24 cellular contexts compared by ENCODE assay signal in genomic region chr21:45026833-45027232, GRCh38. TPM values are rescaled to one million over a fixed set of nuclear protein-coding genes. Genes with fewer than 3 reads are reported as not detected.
A peak's percentile ranks its signal among the peaks of the same experiment; 100 is the strongest.
DNase-seq lines count a peak whose midpoint lies in the region; ATAC-seq, FAIRE-seq and TF ChIP-seq lines count a peak whose summit lies in the region.
"Had no signal": no experiment of that assay in that cellular context is flagged by ENCODE, and none has a peak within 500 bp of the region (broad histone marks: within the 10 kb centered on the region; RNA-seq: fewer than 3 reads in every experiment).

No MANE protein-coding gene starts in this region.

- H3K23ac ChIP-seq in IMR-90 (ENCODE audit: low read depth, low read length) = no peak overlapping the region
- no peak overlapping the region for H3K23ac ChIP-seq in H1 (ENCODE audit: insufficient read length)

- no peaks in the 10 kb centered on the region for H3K79me2 ChIP-seq in H1 (ENCODE audit: control insufficient read depth in 1 of 2, insufficient read depth in 2 of 2, low read length in 2 of 2)
- no peaks in the 10 kb centered on the region for H3K79me2 ChIP-seq in neural progenitor cell (ENCODE audit: low read depth)

- H3K9me3 ChIP-seq in BE2C (no peaks in the 10 kb centered on the region), IMR-90 (ENCODE audit: control insufficient read depth, insufficient read depth, low read length) (peaks cover 5% of the 10 kb centered on the region), H1 (ENCODE audit: insufficient read depth in 2 of 2, low read depth in 1 of 2, low read length in 1 of 2) (peaks cover 0 to 3% of the 10 kb centered on the region in 2 experiments; a peak in 1 of 4 replicates), neural progenitor cell (ENCODE audit: low read depth) (no peaks in the 10 kb centered on the region)
- H3K9me3 ChIP-seq in naive thymus-derived CD4-positive, alpha-beta T cell (ENCODE audit: control insufficient read depth in 2 of 3, low read length in 3 of 3) = no peaks in the 10 kb centered on the region
- H3K9me3 ChIP-seq: body of pancreas had no signal

- in situ Hi-C loops in IMR-90 (cut with MboI; ENCODE audit: low sequenced_read_pairs) = no loop called here

- TF ChIP-seq EP300 in H1 (IDR thresholded peaks at IDR 0.05; ENCODE audit: borderline replicate concordance in 1 of 2, low read depth in 2 of 2, low read length in 2 of 2) = no peak

- H3K14ac ChIP-seq in IMR-90 (replicated peaks; ENCODE audit: low read depth, low read length) (no peak overlapping the region), H1 (ENCODE audit: insufficient read length) (no peak overlapping the region)

- H2BK20ac ChIP-seq in IMR-90 (ENCODE audit: low read depth, low read length) = no peak overlapping the region
- no peak overlapping the region for H2BK20ac ChIP-seq in H1 (ENCODE audit: low read length)

- H2AFZ ChIP-seq in IMR-90 (replicated peaks; ENCODE audit: low read length, poor library complexity) = no peak overlapping the region
- no peak overlapping the region for H2AFZ ChIP-seq in H1 (ENCODE audit: low read length)
- H2AFZ ChIP-seq in neural progenitor cell (replicated peaks) = no peak overlapping the region

- peaks cover 14% of the 10 kb centered on the region for H3K4me1 ChIP-seq in BE2C
- H3K4me1 ChIP-seq in IMR-90 (ENCODE audit: control insufficient read depth, insufficient read depth, low read length) = peaks cover 2% of the 10 kb centered on the region; the same call in 1 of the 2 replicates
- H3K4me1 ChIP-seq in H1 (replicated peaks in 1 of 4; ENCODE audit: control insufficient read depth in 3 of 4, insufficient read depth in 4 of 4, low read length in 3 of 4) = peaks cover 7 to 30% (median 24%) of the 10 kb centered on the region in 4 experiments
- H3K4me1 ChIP-seq in neural progenitor cell = peaks cover 28% of the 10 kb centered on the region
- no peaks in the 10 kb centered on the region for H3K4me1 ChIP-seq in naive thymus-derived CD4-positive, alpha-beta T cell (ENCODE audit: control insufficient read depth in 2 of 2, insufficient read depth in 2 of 2, low read length in 2 of 2)

- no peak for TF ChIP-seq RAD21 in IMR-90 (IDR thresholded peaks at IDR 0.05; ENCODE audit: low read length)
- TF ChIP-seq RAD21 in H1 (IDR thresholded peaks at IDR 0.05 in 1 of 2, conservative IDR thresholded peaks at IDR 0.05 in 1 of 2; ENCODE audit: low read depth in 2 of 2, low read length in 2 of 2) = peak; percentile 31 to 44; a peak in 3 of 4 replicates

- no peak overlapping the region for H3K56ac ChIP-seq in IMR-90 (ENCODE audit: extremely low read depth, insufficient read depth, low read length)
- H3K56ac ChIP-seq in H1 (replicated peaks; ENCODE audit: insufficient read length, low read depth, low read length) = no peak overlapping the region

- H3K36me3 ChIP-seq in BE2C (no peaks in the 10 kb centered on the region), IMR-90 (ENCODE audit: control insufficient read depth, insufficient read depth, low read length) (no peaks in the 10 kb centered on the region), H1 (ENCODE audit: control insufficient read depth in 2 of 4, insufficient read depth in 4 of 4, low read length in 3 of 4) (no peaks in the 10 kb centered on the region), neural progenitor cell (no peaks in the 10 kb centered on the region)
- no peaks in the 10 kb centered on the region for H3K36me3 ChIP-seq in naive thymus-derived CD4-positive, alpha-beta T cell (ENCODE audit: control insufficient read depth in 2 of 3, insufficient read depth in 3 of 3, low read length in 3 of 3)

- H3K4me3 Mint-ChIP-seq in neural progenitor cell = peak overlapping the region; percentile 33
- no peak overlapping the region for H3K4me3 Mint-ChIP-seq in naive thymus-derived CD4-positive, alpha-beta T cell
- H3K4me3 Mint-ChIP-seq in stimulated activated effector memory CD8-positive, alpha-beta T cell treated with anti-CD3 and anti-CD28 coated beads, Interleukin-12 subunit alpha, Interleukin-12 subunit beta, amount 100 ng/mL, for 72 hours = no peak overlapping the region
- H3K4me3 Mint-ChIP-seq: memory B cell had no signal

- H3K4me3 ChIP-seq in BE2C (ENCODE audit: low read depth, low read length) (no peak overlapping the region), IMR-90 (ENCODE audit: insufficient read depth, low read depth, low read length) (no peak overlapping the region), H1 (ENCODE audit: extremely low read depth in 1 of 4, insufficient read depth in 2 of 4, low read depth in 3 of 4, low read length in 4 of 4) (no peak overlapping the region), neural progenitor cell (no peak overlapping the region)
- H3K4me3 ChIP-seq in naive thymus-derived CD4-positive, alpha-beta T cell (ENCODE audit: low read length) = no peak overlapping the region
- H3K4me3 ChIP-seq: BLaER1 treated with 17β-estradiol and CSF1 and Interleukin-3, amounts not matched to agents 10 nM and 100 nM; body of pancreas; smooth muscle cell had no signal

- no peaks in the 10 kb centered on the region for H3K23me2 ChIP-seq in H1 (ENCODE audit: low read depth, low read length)

- ATAC-seq in IMR-90 (ENCODE audit: low read depth) = no peak
- no peak for ATAC-seq in naive thymus-derived CD4-positive, alpha-beta T cell
- no peak for ATAC-seq in stimulated activated effector memory CD8-positive, alpha-beta T cell treated with anti-CD3 and anti-CD28 coated beads, Interleukin-12 subunit alpha, Interleukin-12 subunit beta, amount 100 ng/mL, for 72 hours
- ATAC-seq: body of pancreas, left colon had no signal

- H2BK12ac ChIP-seq in H1 (ENCODE audit: low read depth, low read length) = no peak overlapping the region; the same call in 1 of the 2 replicates

- peaks cover 31% of the 10 kb centered on the region for H3F3A ChIP-seq in neural progenitor cell (ENCODE audit: low read depth)

- intact Hi-C loops in IMR-90 (cut with micrococcal nuclease) = no loop called here
- intact Hi-C loops in naive thymus-derived CD4-positive, alpha-beta T cell (cut with micrococcal nuclease) = no loop called here

- H2AK9ac ChIP-seq in IMR-90 (replicated peaks; ENCODE audit: low read depth, low read length, poor library complexity) = no peak overlapping the region

- no peak for FAIRE-seq in H1 (lab: Jason Lieb, UNC)

- H4K5ac ChIP-seq in IMR-90 (ENCODE audit: low read depth, low read length) (no peak overlapping the region), H1 (ENCODE audit: insufficient read length, low read depth, low read length) (no peak overlapping the region)

- H4K91ac ChIP-seq in IMR-90 (ENCODE audit: insufficient read depth, low read depth, low read length) = peak overlapping the region; percentile 14; the same call in 1 of the 2 replicates
- no peak overlapping the region for H4K91ac ChIP-seq in H1 (replicated peaks; ENCODE audit: insufficient read length, low read length)

- TF ChIP-seq POLR2A in IMR-90 (IDR thresholded peaks at IDR 0.05; ENCODE audit: low read depth, low read length) (no peak), H1 (IDR thresholded peaks at IDR 0.05; ENCODE audit: control extremely low read depth in 1 of 2, low read depth in 2 of 2, low read length in 2 of 2) (no peak)

- H3K9me1 ChIP-seq in IMR-90 (ENCODE audit: insufficient read depth, low read length) = no peaks in the 10 kb centered on the region

- no peak overlapping the region for H3K27ac Mint-ChIP-seq in neural progenitor cell
- H3K27ac Mint-ChIP-seq in naive thymus-derived CD4-positive, alpha-beta T cell = no peak overlapping the region
- H3K27ac Mint-ChIP-seq in stimulated activated effector memory CD8-positive, alpha-beta T cell treated with anti-CD3 and anti-CD28 coated beads, Interleukin-12 subunit alpha, Interleukin-12 subunit beta, amount 100 ng/mL, for 72 hours = no peak overlapping the region
- H3K27ac Mint-ChIP-seq: memory B cell had no signal

- H4K8ac ChIP-seq in IMR-90 (ENCODE audit: low read depth in 2 of 2, low read length in 2 of 2) = no peak overlapping the region
- no peak overlapping the region; the same call in 1 of the 2 replicates for H4K8ac ChIP-seq in H1 (ENCODE audit: extremely low read depth, insufficient read depth, low read length)

- H2BK15ac ChIP-seq in IMR-90 (ENCODE audit: low read depth, low read length) = no peak overlapping the region
- H2BK15ac ChIP-seq in H1 (ENCODE audit: low read length) = no peak overlapping the region

- H3K18ac ChIP-seq in IMR-90 (ENCODE audit: low read depth, low read length) (no peak overlapping the region), H1 (ENCODE audit: extremely low read depth, low read length) (no peak overlapping the region; the same call in 1 of the 2 replicates)

- H3K27me3 Mint-ChIP-seq in neural progenitor cell (ENCODE audit: insufficient read depth, low read depth) = peaks cover 46% of the 10 kb centered on the region
- H3K27me3 Mint-ChIP-seq in naive thymus-derived CD4-positive, alpha-beta T cell = peaks cover 0 to 19% (median 4%) of the 10 kb centered on the region in 5 donors

- peak overlapping the region; percentile 65 for H2AK5ac ChIP-seq in IMR-90 (ENCODE audit: low read depth, low read length)
- H2AK5ac ChIP-seq in H1 (ENCODE audit: low read depth, low read length) = no peak overlapping the region

- no TSS peak for BruUV-seq in IMR-90 (replicated peaks; lab: Mats Ljungman, UMichigan)

- H3K4me2 ChIP-seq in IMR-90 (ENCODE audit: low read depth, low read length) (no peak overlapping the region), H1 (ENCODE audit: insufficient read depth in 1 of 2, low read depth in 2 of 2, low read length in 2 of 2) (no peak overlapping the region), neural progenitor cell (no peak overlapping the region)
- H3K4me2 ChIP-seq: smooth muscle cell had no signal

- H2BK120ac ChIP-seq in IMR-90 (ENCODE audit: low read depth, low read length) (no peak overlapping the region), H1 (replicated peaks; ENCODE audit: low read depth, low read length) (no peak overlapping the region)

- peaks cover 3% of the 10 kb centered on the region for H3K36me3 Mint-ChIP-seq in neural progenitor cell
- H3K36me3 Mint-ChIP-seq in naive thymus-derived CD4-positive, alpha-beta T cell = peaks cover 0 to 5% (median 4%) of the 10 kb centered on the region in 5 donors
- no peaks in the 10 kb centered on the region for H3K36me3 Mint-ChIP-seq in stimulated activated effector memory CD8-positive, alpha-beta T cell treated with anti-CD3 and anti-CD28 coated beads, Interleukin-12 subunit alpha, Interleukin-12 subunit beta, amount 100 ng/mL, for 72 hours

- H3K27ac ChIP-seq in IMR-90 (ENCODE audit: insufficient read depth, low read length) (no peak overlapping the region), H1 (ENCODE audit: low read depth, low read length) (no peak overlapping the region), neural progenitor cell (no peak overlapping the region)
- no peak overlapping the region for H3K27ac ChIP-seq in naive thymus-derived CD4-positive, alpha-beta T cell (ENCODE audit: low read depth, low read length)
- H3K27ac ChIP-seq: BLaER1 treated with 17β-estradiol and CSF1 and Interleukin-3, amounts not matched to agents 10 nM and 100 nM; body of pancreas; RWPE1 had no signal

- H4K20me1 ChIP-seq in IMR-90 (ENCODE audit: insufficient read depth, low read length) = no peaks in the 10 kb centered on the region
- H4K20me1 ChIP-seq in H1 (replicated peaks in 1 of 2; ENCODE audit: control insufficient read depth in 1 of 2, insufficient read depth in 2 of 2, low read length in 2 of 2) = peaks cover 0 to 1% of the 10 kb centered on the region in 2 experiments
- H4K20me1 ChIP-seq in neural progenitor cell (ENCODE audit: low read depth) = peaks cover 19% of the 10 kb centered on the region

- H3K9ac ChIP-seq in IMR-90 (ENCODE audit: low read depth, low read length) = no peak overlapping the region
- H3K9ac ChIP-seq in H1 (replicated peaks in 1 of 4; ENCODE audit: extremely low read depth in 1 of 4, low read depth in 3 of 4, low read length in 3 of 4) = no peak overlapping the region
- H3K9ac ChIP-seq in neural progenitor cell = no peak overlapping the region

- POLR2A ChIA-PET in IMR-90 (lab: Charles Lee; ENCODE audit: unreplicated experiment) (no interaction called here), H1 (lab: Charles Lee; ENCODE audit: partially characterized antibody) (interaction anchor here (0.5 to 1.4 kb wide), 3 partner anchors 10 to 86 kb away, joined by 3 read pairs; no protein-coding TSS in a partner anchor)
- POLR2A ChIA-PET in naive thymus-derived CD4-positive, alpha-beta T cell (lab: Charles Lee) = no interaction called here

- 73% methylated on average over 3 of the region's 13 CpGs; no CpG with 5 or more reads in 1 of the 2 experiments for WGBS in IMR-90 (ENCODE audit: extremely low coverage in 2 of 2, insufficient read length in 1 of 2), 2 experiments
- WGBS in H1 (ENCODE audit: extremely low coverage in 1 of 2, insufficient coverage in 1 of 2, insufficient read length in 1 of 2, insufficient replicate concordance in 2 of 2, low coverage in 1 of 2, low lambda C conversion rate in 2 of 2, missing lambda C conversion rate in 1 of 2), 2 experiments = 83% methylated on average over 13 of the region's 13 CpGs; no CpG with 5 or more reads in 1 of the 2 experiments

- peaks cover 45% of the 10 kb centered on the region for H3K4me1 Mint-ChIP-seq in neural progenitor cell
- peaks cover 0 to 5% (median 0%) of the 10 kb centered on the region in 7 donors for H3K4me1 Mint-ChIP-seq in naive thymus-derived CD4-positive, alpha-beta T cell
- no peaks in the 10 kb centered on the region for H3K4me1 Mint-ChIP-seq in stimulated activated effector memory CD8-positive, alpha-beta T cell treated with anti-CD3 and anti-CD28 coated beads, Interleukin-12 subunit alpha, Interleukin-12 subunit beta, amount 100 ng/mL, for 72 hours
- H3K4me1 Mint-ChIP-seq: memory B cell had no signal

- peak; percentile 7 for DNase-seq in BE2C
- no peak for DNase-seq in IMR-90
- peak in 1 of 2 experiments; percentile 45 for DNase-seq in H1 (ENCODE audit: low read depth in 1 of 2, low spot score in 2 of 2)
- peak; percentile 51 for DNase-seq in neural progenitor cell (ENCODE audit: low spot score)
- DNase-seq in NCI-H1092 treated with DMSO at 0.1 percent for 48 hours (lab: John Stamatoyannopoulos, UW) = no peak
- no peak for DNase-seq in NCI-H187 treated with DMSO at 0.1 percent for 48 hours (lab: John Stamatoyannopoulos, UW)
- no peak for DNase-seq in naive thymus-derived CD4-positive, alpha-beta T cell
- DNase-seq in stimulated activated effector memory CD8-positive, alpha-beta T cell treated with anti-CD3 and anti-CD28 coated beads, Interleukin-12 subunit alpha, Interleukin-12 subunit beta, amount 100 ng/mL, for 72 hours (ENCODE audit: low spot score in 2 of 2) = no peak
- DNase-seq: ACHN; activated CD4-positive, alpha-beta T cell treated with anti-CD3 and anti-CD28 coated beads for 48 hours; activated CD8-positive, alpha-beta memory T cell treated with anti-CD3 and anti-CD28 coated beads for 24 hours; activated gamma-delta T cell; body of pancreas; DMS53; effector CD4-positive, alpha-beta T cell; GDM1; left colon; NCI-H2029 treated with DMSO at 0.1 percent for 48 hours; NCI-H748 treated with DMSO at 0.1 percent for 48 hours; stimulated activated CD4-positive, alpha-beta T cell treated with anti-CD3 and anti-CD28 coated beads, Interleukin-1b, Interleukin-23, amount 100 ng/mL, for 48 hours had no signal

- TF ChIP-seq CTCF in BE2C (IDR thresholded peaks at IDR 0.05; ENCODE audit: low read depth, low read length) (no peak), IMR-90 (conservative IDR thresholded peaks at IDR 0.05; ENCODE audit: low read depth, low read length) (no peak), H1 (IDR thresholded peaks at IDR 0.05; ENCODE audit: control extremely low read depth in 1 of 3, insufficient read depth in 1 of 3, low read depth in 1 of 3, low read length in 3 of 3) (peak in 2 of 3 experiments; percentile 22 to 28; a peak in 2 of 4 replicates), neural progenitor cell (IDR thresholded peaks at IDR 0.05) (peak; percentile 36)

- H3K79me1 ChIP-seq in IMR-90 (ENCODE audit: low read depth in 1 of 2, low read length in 2 of 2) (no peaks in the 10 kb centered on the region), H1 (ENCODE audit: low read depth, low read length) (peaks cover 3% of the 10 kb centered on the region; the same call in 1 of the 2 replicates)

- CTCF ChIA-PET in IMR-90 (lab: Yijun Ruan, JAX) (no interaction called here), H1 (lab: Charles Lee; ENCODE audit: partially characterized antibody) (interaction anchor here (0.6 to 2.0 kb wide), 16 partner anchors 9 to 765 kb away, joined by 3 to 13 read pairs (median 3); partner anchors contain the start of gene ADARB1)
- CTCF ChIA-PET in naive thymus-derived CD4-positive, alpha-beta T cell (lab: Charles Lee) = no interaction called here

- H3K27me3 ChIP-seq in BE2C = no peaks in the 10 kb centered on the region
- no peaks in the 10 kb centered on the region; the same call in 1 of the 2 replicates for H3K27me3 ChIP-seq in IMR-90 (ENCODE audit: control insufficient read depth, insufficient read depth, low read length)
- H3K27me3 ChIP-seq in H1 (replicated peaks in 1 of 4; ENCODE audit: control insufficient read depth in 3 of 4, extremely low read depth in 1 of 4, insufficient read depth in 3 of 4, low read length in 3 of 4) = no peaks in the 10 kb centered on the region; a peak in 2 of 7 replicates
- no peaks in the 10 kb centered on the region for H3K27me3 ChIP-seq in neural progenitor cell
- no peaks in the 10 kb centered on the region for H3K27me3 ChIP-seq in naive thymus-derived CD4-positive, alpha-beta T cell (ENCODE audit: control insufficient read depth in 2 of 2, insufficient read depth in 2 of 2, low read length in 2 of 2)
- H3K27me3 ChIP-seq: body of pancreas had no signal

- H2BK5ac ChIP-seq in IMR-90 (ENCODE audit: low read depth, low read length, poor library complexity, severe bottlenecking) (no peak overlapping the region), H1 (ENCODE audit: low read depth, low read length) (no peak overlapping the region)

- H3K9me3 Mint-ChIP-seq in neural progenitor cell = peaks cover 27% of the 10 kb centered on the region
- peaks cover 3 to 24% (median 8%) of the 10 kb centered on the region in 11 donors for H3K9me3 Mint-ChIP-seq in naive thymus-derived CD4-positive, alpha-beta T cell
- peaks cover 5% of the 10 kb centered on the region for H3K9me3 Mint-ChIP-seq in stimulated activated effector memory CD8-positive, alpha-beta T cell treated with anti-CD3 and anti-CD28 coated beads, Interleukin-12 subunit alpha, Interleukin-12 subunit beta, amount 100 ng/mL, for 72 hours

- dilution Hi-C loops in IMR-90 (cut with HindIII; ENCODE audit: low sequenced_read_pairs, unreplicated experiment) = no loop called here

- H3K4ac ChIP-seq in IMR-90 (ENCODE audit: low read depth, low read length) (no peak overlapping the region), H1 (replicated peaks; ENCODE audit: insufficient read length, low read depth, low read length) (no peak overlapping the region)

RNA-seq across cellular contexts. Expression of gene ADARB1, which starts 47.5 kb away (rescaled TPM):
- 18.3 TPM for polyA plus RNA-seq in BE2C (2012; ENCODE audit: insufficient read depth, insufficient read length, low read depth)
- 39.7 and 39.8 TPM in 2 replicates for total RNA-seq in IMR-90 (2012; rRNA removed)
- 45.5 and 47.3 TPM in 2 replicates for polyA plus RNA-seq in IMR-90 (2012; rRNA removed)
- 18.2 and 29.3 TPM in 2 replicates for polyA plus RNA-seq in IMR-90 (2012; cell fraction: cytosol; rRNA removed)
- polyA plus RNA-seq in IMR-90 (2012; cell fraction: nucleus; rRNA removed; ENCODE audit: low replicate concordance) = 152 and 210 TPM in 2 replicates
- total RNA-seq in H1 (2021; fragmentation: NEBNext Ultra II Directional; extraction: Animal tissue kit (Norgen Biotek cat#: 25700)) = 11.1 and 14.9 TPM in 2 replicates
- 4.6 and 4.7 TPM in 2 replicates for polyA plus RNA-seq in H1 (2011; rRNA removed)
- polyA plus RNA-seq in H1 (2011; cell fraction: cytosol; rRNA removed) = 6.0 TPM
- 12.2 TPM for polyA plus RNA-seq in H1 (2011; cell fraction: nucleus; rRNA removed)
- polyA plus RNA-seq in H1 (2012, experiment 1 of 2) = 6.4 to 8.1 TPM (median 7.4 TPM) in 4 replicates
- polyA plus RNA-seq in H1 (2012, experiment 2 of 2) = 2.9 TPM
- polyA plus RNA-seq in H1 (2013, experiment 1 of 2) = 4.8 TPM
- polyA plus RNA-seq in H1 (2013, experiment 2 of 2) = 4.6 TPM
- 10.8 and 12.8 TPM in 2 replicates for polyA minus RNA-seq in H1 (2011; rRNA and poly(A)+ RNA removed)
- polyA minus RNA-seq in H1 (2011; cell fraction: cytosol; rRNA and poly(A)+ RNA removed) = 9.3 TPM
- 15.1 TPM for polyA minus RNA-seq in H1 (2011; cell fraction: nucleus; rRNA and poly(A)+ RNA removed)
- total RNA-seq in neural progenitor cell (ENCODE audit: low replicate concordance) = 5.1 and 8.4 TPM in 2 replicates
- total RNA-seq in naive thymus-derived CD4-positive, alpha-beta T cell = 10 to 100 TPM; 35.7 to 52.2 (median 38.9) TPM
- 10 to 100 TPM in 1 of 2 donors, 1 to 10 TPM in 1; 6.2 to 11.7 TPM for polyA plus RNA-seq in naive thymus-derived CD4-positive, alpha-beta T cell

Comparison
In these comparisons a context has a peak if more than half of its experiments do, and no peak if none do; other contexts are left out.
1. DNase-seq: peak in BE2C (single experiment) and neural progenitor cell (single experiment); none in IMR-90 (single experiment), NCI-H1092 treated with DMSO at 0.1 percent for 48 hours (single experiment), NCI-H187 treated with DMSO at 0.1 percent for 48 hours (single experiment), naive thymus-derived CD4-positive, alpha-beta T cell (0 of 9) and stimulated activated effector memory CD8-positive, alpha-beta T cell treated with anti-CD3 and anti-CD28 coated beads, Interleukin-12 subunit alpha, Interleukin-12 subunit beta, amount 100 ng/mL, for 72 hours (0 of 2).
2. CTCF ChIP-seq: peak in H1 (2 of 3) and neural progenitor cell (single experiment); none in BE2C (single experiment) and IMR-90 (single experiment).